In the genomic region with DNA sequence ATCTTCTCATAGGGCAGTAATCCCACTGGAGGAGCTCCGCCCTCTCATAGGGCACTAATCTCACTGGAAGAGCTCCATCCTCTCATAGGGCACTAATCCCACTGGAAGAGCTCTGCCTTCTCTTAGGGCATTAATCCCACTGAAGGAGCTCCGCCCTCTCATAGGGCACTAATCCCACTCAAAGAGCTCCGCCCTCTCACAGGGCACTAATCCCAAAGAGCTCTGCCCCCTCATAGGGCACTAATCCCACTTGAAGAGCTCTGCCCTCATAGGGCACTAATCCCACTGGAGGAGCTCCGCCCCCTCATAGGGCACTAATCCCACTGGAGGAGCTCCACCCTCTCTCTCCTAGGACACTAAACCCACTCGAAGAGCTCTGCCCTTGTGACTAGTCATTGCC, we compare ENCODE assay signal across 1 cellular context.
TF ChIP-seq lines count a peak whose summit lies in the region.

No MANE protein-coding gene starts in this region.

TF ChIP-seq in GM12878, 131 proteins besides CTCF, POLR2A, EP300 and RAD21:
- TF ChIP-seq, protein P1, sequence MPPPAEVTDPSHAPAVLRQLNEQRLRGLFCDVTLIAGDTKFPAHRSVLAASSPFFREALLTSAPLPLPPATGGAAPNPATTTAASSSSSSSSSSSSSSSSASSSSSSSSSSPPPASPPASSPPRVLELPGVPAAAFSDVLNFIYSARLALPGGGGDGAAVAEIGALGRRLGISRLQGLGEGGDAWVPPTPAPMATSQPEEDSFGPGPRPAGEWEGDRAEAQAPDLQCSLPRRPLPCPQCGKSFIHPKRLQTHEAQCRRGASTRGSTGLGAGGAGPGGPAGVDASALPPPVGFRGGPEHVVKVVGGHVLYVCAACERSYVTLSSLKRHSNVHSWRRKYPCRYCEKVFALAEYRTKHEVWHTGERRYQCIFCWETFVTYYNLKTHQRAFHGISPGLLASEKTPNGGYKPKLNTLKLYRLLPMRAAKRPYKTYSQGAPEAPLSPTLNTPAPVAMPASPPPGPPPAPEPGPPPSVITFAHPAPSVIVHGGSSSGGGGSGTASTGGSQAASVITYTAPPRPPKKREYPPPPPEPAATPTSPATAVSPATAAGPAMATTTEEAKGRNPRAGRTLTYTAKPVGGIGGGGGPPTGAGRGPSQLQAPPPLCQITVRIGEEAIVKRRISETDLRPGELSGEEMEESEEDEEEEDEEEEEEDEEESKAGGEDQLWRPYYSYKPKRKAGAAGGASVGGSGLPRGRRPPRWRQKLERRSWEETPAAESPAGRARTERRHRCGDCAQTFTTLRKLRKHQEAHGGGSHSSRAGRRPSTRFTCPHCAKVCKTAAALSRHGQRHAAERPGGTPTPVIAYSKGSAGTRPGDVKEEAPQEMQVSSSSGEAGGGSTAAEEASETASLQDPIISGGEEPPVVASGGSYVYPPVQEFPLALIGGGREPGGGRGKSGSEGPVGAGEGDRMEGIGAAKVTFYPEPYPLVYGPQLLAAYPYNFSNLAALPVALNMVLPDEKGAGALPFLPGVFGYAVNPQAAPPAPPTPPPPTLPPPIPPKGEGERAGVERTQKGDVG (CRISPR knock-in tag; IDR thresholded peaks at IDR 0.05), result no peak
- no peak for TF ChIP-seq TCF7 (IDR thresholded peaks at IDR 0.05; ENCODE audit: borderline replicate concordance)
- TF ChIP-seq KLF5 (IDR thresholded peaks at IDR 0.05; ENCODE audit: partially characterized antibody), result no peak
- no peak for TF ChIP-seq SPI1 (IDR thresholded peaks at IDR 0.05; ENCODE audit: borderline replicate concordance, insufficient read depth, low read depth, low read length)
- no peak for TF ChIP-seq ZNF622 (IDR thresholded peaks at IDR 0.05)
- no peak for TF ChIP-seq SUPT20H (IDR thresholded peaks at IDR 0.05; ENCODE audit: borderline replicate concordance, control insufficient read depth, low read depth, low read length)
- TF ChIP-seq MTA3 (IDR thresholded peaks at IDR 0.05; ENCODE audit: borderline replicate concordance, low read length), result no peak
- no peak for TF ChIP-seq KAT2A (conservative IDR thresholded peaks at IDR 0.05; ENCODE audit: control insufficient read depth, low read depth, low read length)
- TF ChIP-seq ZNF217 (IDR thresholded peaks at IDR 0.05), result no peak
TF ChIP-seq in GM12878: peak in this region for 0.
